ENCODE assay signal across 18 cellular contexts in the genomic region with DNA sequence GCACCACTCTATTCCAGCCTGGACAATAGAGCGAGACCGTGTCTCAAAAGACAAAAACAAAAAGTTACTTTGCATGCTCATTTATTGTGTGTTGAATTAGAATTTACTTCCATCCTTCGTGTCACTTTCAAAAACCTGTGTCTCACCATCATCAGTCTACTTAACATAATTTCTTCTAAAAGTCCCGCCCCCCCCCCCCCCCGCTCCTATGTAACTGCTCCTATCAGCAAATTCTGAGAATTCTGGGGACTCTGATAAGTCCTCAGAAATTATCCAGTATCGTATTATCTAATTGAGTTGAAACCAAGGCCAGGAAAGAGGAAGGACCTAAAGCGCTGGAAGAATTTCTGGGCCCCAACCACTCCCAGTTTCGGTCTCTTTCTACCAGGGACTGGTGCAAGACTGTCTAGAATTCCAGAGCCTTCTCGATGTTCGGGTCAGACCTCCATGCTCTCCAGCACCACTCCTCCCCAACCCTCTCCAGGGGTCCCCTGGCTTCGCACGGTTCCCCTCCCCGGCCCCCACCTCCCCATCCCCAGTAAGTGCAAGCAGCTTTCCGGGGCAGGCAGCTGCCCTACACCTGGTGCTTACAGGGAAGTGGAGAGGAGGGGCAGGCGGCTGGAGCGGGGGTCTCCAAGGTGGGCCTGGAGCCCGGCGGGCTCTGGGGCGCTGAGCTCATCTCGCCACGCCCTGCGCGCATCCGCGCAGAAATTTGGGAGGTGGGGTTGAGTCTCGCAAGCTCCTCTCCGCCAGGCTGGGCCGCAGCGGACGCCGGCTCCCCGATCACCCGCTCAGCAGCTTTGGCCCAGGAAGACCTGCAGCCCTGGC. TPM values are rescaled to one million over a fixed set of nuclear protein-coding genes. Genes with fewer than 3 reads are reported as not detected.
DNase-seq lines count a peak whose midpoint lies in the region; ATAC-seq, FAIRE-seq and TF ChIP-seq lines count a peak whose summit lies in the region.
"Had no signal": no experiment of that assay in that cellular context is flagged by ENCODE, and none has a peak within 500 bp of the region (broad histone marks: within the 10 kb centered on the region; RNA-seq: fewer than 3 reads in every experiment).

No MANE protein-coding gene starts in this region.

- H3K4me1 ChIP-seq in left ventricle myocardium inferior (peaks cover 6% of the 10 kb centered on the region), sigmoid colon (peaks cover 0 to 7% (median 3%) of the 10 kb centered on the region in 4 donors), small intestine (ENCODE audit: control insufficient read depth in 2 of 2, insufficient read depth in 1 of 2, low read depth in 1 of 2, low read length in 1 of 2) (peaks cover 0 to 5% of the 10 kb centered on the region in 2 donors)
- H3K4me1 ChIP-seq: ascending aorta, BLaER1 had no signal

- no peaks in the 10 kb centered on the region for H3K9me3 Mint-ChIP-seq in activated CD8-positive, alpha-beta T cell treated with anti-CD3 and anti-CD28 coated beads for 36 hours
- H3K9me3 Mint-ChIP-seq: neural crest cell had no signal

- H3K27me3 Mint-ChIP-seq in activated CD8-positive, alpha-beta T cell treated with anti-CD3 and anti-CD28 coated beads for 36 hours = peaks cover 2% of the 10 kb centered on the region

- intact Hi-C loops in activated CD8-positive, alpha-beta T cell treated with anti-CD3 and anti-CD28 coated beads for 36 hours (cut with micrococcal nuclease) = no loop called here
- intact Hi-C loops in left ventricle myocardium inferior (cut with micrococcal nuclease) = no loop called here
- intact Hi-C loops in sigmoid colon (cut with DNase I) = no loop called here

- POLR2A ChIA-PET in activated CD8-positive, alpha-beta T cell treated with anti-CD3 and anti-CD28 coated beads for 36 hours (lab: Charles Lee) = interaction anchor here (1.0 kb wide), 1 partner anchor 8 kb away, joined by 4 read pairs; no protein-coding TSS in a partner anchor

- H3K27me3 ChIP-seq in left ventricle myocardium inferior (ENCODE audit: low read depth) = peaks cover 36% of the 10 kb centered on the region
- peaks cover 0 to 26% (median 0%) of the 10 kb centered on the region in 3 donors for H3K27me3 ChIP-seq in sigmoid colon
- peaks cover 0 to 2% of the 10 kb centered on the region in 2 donors for H3K27me3 ChIP-seq in small intestine (ENCODE audit: control insufficient read depth in 2 of 2, insufficient read depth in 2 of 2, low read length in 2 of 2)
- H3K27me3 ChIP-seq: ascending aorta, BLaER1 had no signal

- H3K4me3 ChIP-seq in left ventricle myocardium inferior (peak overlapping the region; percentile 57), sigmoid colon (peak overlapping the region in 3 of 4 donors; percentile 33 to 38 (median 34)), small intestine (ENCODE audit: low read depth in 1 of 2, low read length in 2 of 2) (no peak overlapping the region)
- H3K4me3 ChIP-seq: BLaER1, PC-9 had no signal

- no peak for ATAC-seq in activated CD8-positive, alpha-beta T cell treated with anti-CD3 and anti-CD28 coated beads for 36 hours
- no peak for ATAC-seq in HG03135 (IDR thresholded peaks at IDR 0.05; ENCODE audit: unreplicated experiment)

- WGBS in sigmoid colon, 2 donors = 20 to 39% methylated on average over 33 of the region's 33 CpGs
- 22 to 36% (median 25%) methylated on average over 33 of the region's 33 CpGs for WGBS in small intestine, 3 donors

- TF ChIP-seq CTCF in GM13976 (IDR thresholded peaks at IDR 0.05; ENCODE audit: borderline replicate concordance, control extremely low read depth, extremely low read depth, insufficient read depth, missing control alignments) = no peak
- no peak for TF ChIP-seq CTCF in activated CD8-positive, alpha-beta T cell treated with anti-CD3 and anti-CD28 coated beads for 36 hours (IDR thresholded peaks at IDR 0.05)
- no peak for TF ChIP-seq CTCF in left ventricle myocardium inferior (IDR thresholded peaks at IDR 0.05; ENCODE audit: borderline replicate concordance)
- no peak for TF ChIP-seq CTCF in sigmoid colon (IDR thresholded peaks at IDR 0.05)

- no peaks in the 10 kb centered on the region for H3K36me3 Mint-ChIP-seq in activated CD8-positive, alpha-beta T cell treated with anti-CD3 and anti-CD28 coated beads for 36 hours (ENCODE audit: low read depth)

- H3K4me1 Mint-ChIP-seq in activated CD8-positive, alpha-beta T cell treated with anti-CD3 and anti-CD28 coated beads for 36 hours (ENCODE audit: low read depth) = peaks cover 28% of the 10 kb centered on the region

- DNase-seq in GM13976 (ENCODE audit: low spot score) = peak; percentile 38
- no peak for DNase-seq in activated CD8-positive, alpha-beta T cell treated with anti-CD3 and anti-CD28 coated beads for 36 hours
- DNase-seq in left ventricle myocardium inferior = peak; percentile 24
- no peak for DNase-seq in sigmoid colon
- no peak for DNase-seq in small intestine
- DNase-seq in islet precursor cell = no peak
- DNase-seq in activated gamma-delta T cell (lab: John Stamatoyannopoulos, UW) = no peak
- DNase-seq: activated CD8-positive, alpha-beta memory T cell treated with anti-CD3 and anti-CD28 coated beads, Interleukin-2, amount 50 U/mL, for 48 hours; GOT3; NCI-H2081 treated with DMSO at 0.1 percent for 48 hours; PC-9; stimulated activated CD4-positive, alpha-beta T cell treated with anti-CD3 and anti-CD28 coated beads, Interleukin-2, amount 100 ng/mL, for 48 hours had no signal

- H3K4me3 Mint-ChIP-seq in activated CD8-positive, alpha-beta T cell treated with anti-CD3 and anti-CD28 coated beads for 36 hours = peak overlapping the region; percentile 19
- H3K4me3 Mint-ChIP-seq: neural crest cell had no signal

- no peak for TF ChIP-seq POLR2A in sigmoid colon (IDR thresholded peaks at IDR 0.05)

- H3K9me3 ChIP-seq in left ventricle myocardium inferior (replicated peaks) (no peaks in the 10 kb centered on the region), sigmoid colon (no peaks in the 10 kb centered on the region), small intestine (ENCODE audit: control insufficient read depth, low read depth) (no peaks in the 10 kb centered on the region)
- H3K9me3 ChIP-seq: ascending aorta had no signal

- no peak for FAIRE-seq in small intestine (lab: Jason Lieb, UNC)
- FAIRE-seq: keratinocyte had no signal

- H3K27ac ChIP-seq in left ventricle myocardium inferior (replicated peaks) (peak overlapping the region; percentile 39), sigmoid colon (no peak overlapping the region), small intestine (ENCODE audit: low read depth in 1 of 2, low read length in 1 of 2) (no peak overlapping the region)
- H3K27ac ChIP-seq: ascending aorta, BLaER1, KMS-11, PC-9 had no signal

- CTCF ChIA-PET in activated CD8-positive, alpha-beta T cell treated with anti-CD3 and anti-CD28 coated beads for 36 hours (lab: Charles Lee) = no interaction called here

- H3K27ac Mint-ChIP-seq in activated CD8-positive, alpha-beta T cell treated with anti-CD3 and anti-CD28 coated beads for 36 hours = no peak overlapping the region

- TF ChIP-seq EP300 in sigmoid colon (IDR thresholded peaks at IDR 0.05) = no peak

- H3K36me3 ChIP-seq in left ventricle myocardium inferior (no peaks in the 10 kb centered on the region), sigmoid colon (no peaks in the 10 kb centered on the region), small intestine (ENCODE audit: control insufficient read depth in 2 of 2, insufficient read depth in 2 of 2, low read length in 2 of 2) (no peaks in the 10 kb centered on the region)
- H3K36me3 ChIP-seq: ascending aorta had no signal

- in situ Hi-C loops in GM13976 (cut with MboI; ENCODE audit: low sequenced_read_pairs, unreplicated experiment) = no loop called here

RNA-seq across cellular contexts. Expression of a gene that starts 15.9 kb away (rescaled TPM):
- 10 to 100 TPM; 27.5 to 28.0 TPM for total RNA-seq in activated CD8-positive, alpha-beta T cell treated with anti-CD3 and anti-CD28 coated beads for 36 hours
- total RNA-seq in left ventricle myocardium inferior (12.8 TPM), sigmoid colon (10 to 100 TPM; 31.6 to 70.7 (median 37.3) TPM)
- polyA plus RNA-seq in sigmoid colon (10 to 100 TPM in 1 of 3 donors, 1 to 10 TPM in 2; 3.2 to 10.1 (median 4.8) TPM), small intestine (1 to 10 TPM; 1.6 to 6.8 (median 3.5) TPM)

Comparison
In these comparisons a context has a peak if more than half of its experiments do, and no peak if none do; other contexts are left out.
1. DNase-seq: peak in GM13976 (single experiment) and left ventricle myocardium inferior (single experiment); none in activated CD8-positive, alpha-beta T cell treated with anti-CD3 and anti-CD28 coated beads for 36 hours (single experiment), sigmoid colon (single experiment), small intestine (single experiment), islet precursor cell (single experiment) and activated gamma-delta T cell (single experiment).
2. H3K4me3 ChIP-seq: peak in left ventricle myocardium inferior (single experiment) and sigmoid colon (3 of 4); none in small intestine (0 of 2).